In the genomic region with DNA sequence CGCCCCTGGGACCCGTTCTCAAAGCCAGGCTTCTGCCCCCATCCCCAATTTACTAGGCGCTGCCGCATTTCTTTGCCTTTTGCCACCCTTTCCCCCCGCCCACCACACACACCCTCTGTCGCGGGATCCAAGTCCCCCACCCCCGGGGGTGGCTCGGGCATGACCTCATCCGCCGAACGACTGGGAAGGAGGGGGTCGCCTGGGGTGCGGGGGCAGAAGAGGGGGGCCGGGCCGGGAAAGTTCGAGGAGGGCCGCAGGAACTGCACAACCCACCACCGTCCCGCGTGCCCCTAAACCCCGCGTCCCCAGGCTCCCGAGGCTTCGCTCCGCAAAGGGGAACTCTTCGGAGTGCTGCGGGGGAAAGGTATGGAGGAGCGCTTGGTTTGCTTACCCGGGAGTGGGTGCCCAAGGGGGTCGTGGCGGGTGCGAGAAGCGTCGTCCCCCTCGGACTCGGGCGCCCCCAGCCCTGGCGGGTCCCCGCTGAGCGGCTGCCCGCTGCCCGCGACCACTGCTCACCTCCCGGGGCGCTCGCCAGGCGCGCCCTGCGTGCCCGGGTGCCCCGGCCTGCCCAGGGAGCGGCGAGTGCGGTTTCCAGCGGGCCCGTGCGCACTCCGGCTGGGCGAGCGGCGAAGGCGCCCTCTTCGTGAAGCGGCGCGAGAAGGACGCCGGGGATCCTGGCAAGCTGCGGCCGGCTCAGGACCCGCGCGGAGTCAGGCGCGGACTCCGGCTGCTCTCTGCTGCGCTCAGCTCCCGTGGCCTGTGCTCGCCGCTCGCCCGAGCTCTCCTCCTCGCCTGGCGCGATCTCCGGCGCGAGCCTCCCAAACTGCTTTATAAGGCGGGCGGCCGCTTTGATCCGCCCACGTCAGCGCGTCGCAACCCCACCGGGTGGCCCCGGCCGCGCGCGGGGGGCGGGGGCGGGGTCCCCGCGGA, we compare ENCODE assay signal across 8 cellular contexts. TPM values are rescaled to one million over a fixed set of nuclear protein-coding genes. Genes with fewer than 3 reads are reported as not detected.
DNase-seq lines count a peak whose midpoint lies in the region; ATAC-seq and TF ChIP-seq lines count a peak whose summit lies in the region.

No MANE protein-coding gene starts in this region.

- H3K4me1 ChIP-seq in thyroid gland = peaks cover 30 to 46% of the 10 kb centered on the region in 2 donors

- peak overlapping the region; percentile 89 for H3K4me3 ChIP-seq in SK-N-MC
- peak overlapping the region; percentile 22 for H3K4me3 ChIP-seq in lower leg skin (ENCODE audit: low read depth, poor library complexity, severe bottlenecking)
- H3K4me3 ChIP-seq in thyroid gland (replicated peaks in 1 of 3) = peak overlapping the region in 1 of 3 donors; percentile 46

- H3K9me3 ChIP-seq in SK-N-MC (ENCODE audit: low read depth, low read length) (no peaks in the 10 kb centered on the region), thyroid gland (no peaks in the 10 kb centered on the region)

- H3K27me3 Mint-ChIP-seq in dendritic cell treated with granulocyte-macrophage colony-stimulating factor and Interleukin-4, amounts not matched to agents 40 ng/mL and 50 ng/mL, for 4 days = peaks cover 91% of the 10 kb centered on the region

- WGBS in lower leg skin, 2 donors = 1% methylated on average over 39 to 62 of the region's 107 CpGs
- WGBS in thyroid gland, 2 donors = 0 to 1% methylated on average over 7 to 27 of the region's 107 CpGs

- H3K9me3 Mint-ChIP-seq in dendritic cell treated with granulocyte-macrophage colony-stimulating factor and Interleukin-4, amounts not matched to agents 40 ng/mL and 50 ng/mL, for 4 days = no peaks in the 10 kb centered on the region

- no peak overlapping the region for H3K27ac Mint-ChIP-seq in dendritic cell treated with granulocyte-macrophage colony-stimulating factor and Interleukin-4, amounts not matched to agents 40 ng/mL and 50 ng/mL, for 4 days

- H3K27ac ChIP-seq in SK-N-MC (no peak overlapping the region), thyroid gland (peak overlapping the region in 2 of 3 donors; percentile 56 to 67)

- peaks cover 51% of the 10 kb centered on the region for H3K4me1 Mint-ChIP-seq in dendritic cell treated with granulocyte-macrophage colony-stimulating factor and Interleukin-4, amounts not matched to agents 40 ng/mL and 50 ng/mL, for 4 days (ENCODE audit: low read depth)

- ATAC-seq in HG02623 (IDR thresholded peaks at IDR 0.05; ENCODE audit: unreplicated experiment) = no peak

- H3K36me3 Mint-ChIP-seq in dendritic cell treated with granulocyte-macrophage colony-stimulating factor and Interleukin-4, amounts not matched to agents 40 ng/mL and 50 ng/mL, for 4 days (ENCODE audit: low read depth) = no peaks in the 10 kb centered on the region

- TF ChIP-seq POLR2A in lower leg skin (IDR thresholded peaks at IDR 0.05) = no peak
- peak in 1 of 2 donors; percentile 55 for TF ChIP-seq POLR2A in thyroid gland (IDR thresholded peaks at IDR 0.05)

- DNase-seq in Ammon's horn (ENCODE audit: low spot score) = peak; percentile 28
- peak; percentile 26 for DNase-seq in HCEC 1CT
- no peak for DNase-seq in SK-N-MC (ENCODE audit: low read depth, low spot score)
- DNase-seq in lower leg skin (ENCODE audit: low spot score in 2 of 2) = peak; percentile 48 to 94
- peak; percentile 61 to 69 for DNase-seq in thyroid gland
- DNase-seq in H4 (ENCODE audit: low spot score) = no peak

- no peaks in the 10 kb centered on the region for H3K27me3 ChIP-seq in thyroid gland

- peak overlapping the region; percentile 82 for H3K4me3 Mint-ChIP-seq in dendritic cell treated with granulocyte-macrophage colony-stimulating factor and Interleukin-4, amounts not matched to agents 40 ng/mL and 50 ng/mL, for 4 days

- TF ChIP-seq CTCF in lower leg skin (IDR thresholded peaks at IDR 0.05) (no peak), thyroid gland (IDR thresholded peaks at IDR 0.05) (no peak)

- H3K36me3 ChIP-seq in SK-N-MC (ENCODE audit: insufficient read depth, low read length) = no peaks in the 10 kb centered on the region
- H3K36me3 ChIP-seq in thyroid gland = no peaks in the 10 kb centered on the region

- intact Hi-C loops in dendritic cell treated with granulocyte-macrophage colony-stimulating factor and Interleukin-4, amounts not matched to agents 40 ng/mL and 50 ng/mL, for 4 days (cut with micrococcal nuclease) = loop anchor here (5.0 kb wide), 1 partner anchor 472 kb away; no protein-coding TSS in a partner anchor
- intact Hi-C loops in lower leg skin (cut with DNase I; ENCODE audit: low total_unique reads) (loop anchor here (2.0 kb wide), 1 partner anchor 109 kb away; no protein-coding TSS in a partner anchor), thyroid gland (cut with DNase I) (loop anchor here (2.0 kb wide), 1 partner anchor 109 kb away; no protein-coding TSS in a partner anchor)

- no peak overlapping the region for H3K9ac ChIP-seq in SK-N-MC (ENCODE audit: insufficient read length)

RNA-seq across cellular contexts. Expression of a gene that starts 3.9 kb away (rescaled TPM):
- total RNA-seq in lower leg skin (10 to 100 TPM in 1 of 4 donors, 1 to 10 TPM in 3; 4.2 to 11.4 (median 7.4) TPM), thyroid gland (10 to 100 TPM in 3 of 4 donors, 1 to 10 TPM in 1; 7.3 to 31.5 (median 10.7) TPM)
- total RNA-seq in H4 (2014; rRNA removed; shearing (Covaris generic)) = 0.76 TPM in 1 of 2 replicates, not detected in the other

Comparison
In these comparisons a context has a peak if more than half of its experiments do, and no peak if none do; other contexts are left out.
1. DNase-seq: peak in Ammon's horn (single experiment), HCEC 1CT (single experiment), lower leg skin (2 of 2) and thyroid gland (2 of 2); none in SK-N-MC (single experiment) and H4 (single experiment).